In genomic region chr3:118981494-118982134, GRCh38 we compare ENCODE assay signal across 1 cellular context.
TF ChIP-seq lines count a peak whose summit lies in the region.

No MANE protein-coding gene starts in this region.

TF ChIP-seq in K562, 482 proteins besides CTCF, POLR2A, EP300 and RAD21 (continued from another document):
- TF ChIP-seq SFPQ (IDR thresholded peaks at IDR 0.05; ENCODE audit: low read depth, low read length), result no peak
- TF ChIP-seq SNRNP70 (optimal IDR thresholded peaks at IDR 0.05; ENCODE audit: low read depth, low read length), result no peak
- TF ChIP-seq ZNF408 (CRISPR knock-in tag; IDR thresholded peaks at IDR 0.05; ENCODE audit: low read depth), result no peak
- no peak for TF ChIP-seq ZNF592 (IDR thresholded peaks at IDR 0.05)
- no peak for TF ChIP-seq BDP1 (IDR thresholded peaks at IDR 0.05; ENCODE audit: insufficient read depth, insufficient read length)
- no peak for TF ChIP-seq ZNF436 (CRISPR knock-in tag; IDR thresholded peaks at IDR 0.05)
- no peak for TF ChIP-seq NCOA1 (IDR thresholded peaks at IDR 0.05; ENCODE audit: low read depth)
- no peak for TF ChIP-seq RFX5 (IDR thresholded peaks at IDR 0.05; ENCODE audit: low read depth, low read length)
- TF ChIP-seq HMBOX1 (IDR thresholded peaks at IDR 0.05), result no peak
TF ChIP-seq in K562: peak in this region for 0.
